In the genomic region with DNA sequence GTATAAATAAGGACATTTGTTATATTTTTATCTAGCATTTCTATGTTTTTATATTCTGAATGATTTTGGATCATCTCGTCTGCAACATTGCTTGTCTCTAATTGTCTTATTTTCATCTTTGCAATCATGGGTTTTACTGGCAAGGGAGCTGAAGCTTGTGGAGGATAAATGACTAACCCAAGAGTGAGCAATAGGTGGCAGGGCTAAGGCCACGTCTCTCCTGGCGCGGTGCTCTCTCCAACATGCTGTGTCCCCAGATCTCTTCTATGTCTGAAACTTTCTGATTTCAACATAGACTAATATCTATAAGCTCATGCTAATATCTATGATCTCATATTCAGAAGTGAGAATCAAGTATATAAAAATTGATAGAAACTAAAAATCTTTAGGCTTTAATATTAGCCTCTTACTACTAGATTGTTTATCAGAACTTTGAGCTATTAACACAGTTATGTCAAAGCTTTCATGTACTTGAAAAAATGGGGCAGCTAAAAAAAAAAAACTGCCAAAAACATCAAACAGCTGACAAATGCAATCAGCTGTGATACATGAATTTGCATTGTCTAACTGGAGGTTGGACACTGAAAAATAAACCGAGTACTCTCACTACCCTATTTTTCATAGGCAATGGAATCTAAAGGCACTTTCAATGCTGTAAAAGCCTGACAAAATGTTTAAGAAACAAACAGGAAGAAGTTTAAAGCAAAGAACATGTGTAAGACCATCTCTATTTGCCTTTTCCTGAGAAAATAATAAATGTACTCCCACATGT, we compare ENCODE assay signal across 10 cellular contexts.
DNase-seq lines count a peak whose midpoint lies in the region; ATAC-seq and TF ChIP-seq lines count a peak whose summit lies in the region.
"Had no signal": no experiment of that assay in that cellular context is flagged by ENCODE, and none has a peak within 500 bp of the region (broad histone marks: within the 10 kb centered on the region; RNA-seq: fewer than 3 reads in every experiment).

No MANE protein-coding gene starts in this region.

- intact Hi-C loops in left ventricle myocardium inferior (cut with micrococcal nuclease) = no loop called here

- H3K27me3 ChIP-seq in left ventricle myocardium inferior (ENCODE audit: low read depth) = no peaks in the 10 kb centered on the region

- H3K36me3 Mint-ChIP-seq in IgD-negative memory B cell = no peaks in the 10 kb centered on the region
- H3K36me3 Mint-ChIP-seq in nephron progenitor cell (ENCODE audit: low read depth) = no peaks in the 10 kb centered on the region
- H3K36me3 Mint-ChIP-seq: natural killer cell treated with Interleukin-12 subunit alpha and Interleukin-12 subunit beta and Interleukin-15 and Interleukin-18, amount 100 ng/mL, for 72 hours had no signal

- ATAC-seq in stimulated activated naive CD8-positive, alpha-beta T cell treated with anti-CD3 and anti-CD28 coated beads, Interleukin-15, Interleukin-2, amounts not matched to agents 100 U/mL and 50 U/mL, for 24 hours = peak; percentile 36
- no peak for ATAC-seq in stimulated activated naive CD8-positive, alpha-beta T cell treated with anti-CD3 and anti-CD28 coated beads, Interleukin-15, amount 100 ng/mL, for 72 hours
- ATAC-seq in HG02678 (IDR thresholded peaks at IDR 0.05; ENCODE audit: unreplicated experiment) = peak; percentile 81
- ATAC-seq: natural killer cell treated with Interleukin-12 subunit alpha and Interleukin-12 subunit beta and Interleukin-15 and Interleukin-18, amount 100 ng/mL, for 72 hours had no signal

- DNase-seq in stimulated activated naive CD8-positive, alpha-beta T cell treated with anti-CD3 and anti-CD28 coated beads, Interleukin-15, Interleukin-2, amounts not matched to agents 100 U/mL and 50 U/mL, for 24 hours = no peak
- no peak for DNase-seq in stimulated activated naive CD8-positive, alpha-beta T cell treated with anti-CD3 and anti-CD28 coated beads, Interleukin-15, amount 100 ng/mL, for 72 hours
- no peak for DNase-seq in nephron progenitor cell
- no peak for DNase-seq in stimulated activated naive CD4-positive, alpha-beta T cell (lab: John Stamatoyannopoulos, UW)
- no peak for DNase-seq in left ventricle myocardium inferior
- no peak for DNase-seq in NK-92 (lab: John Stamatoyannopoulos, UW; ENCODE audit: unreplicated experiment)
- DNase-seq: foreskin fibroblast had no signal

- peak overlapping the region in 1 of 2 donors; percentile 77 for H3K27ac Mint-ChIP-seq in stimulated activated naive CD8-positive, alpha-beta T cell treated with anti-CD3 and anti-CD28 coated beads, Interleukin-15, amount 100 ng/mL, for 72 hours
- peak overlapping the region; percentile 95 to 99 (median 97) for H3K27ac Mint-ChIP-seq in IgD-negative memory B cell
- no peak overlapping the region for H3K27ac Mint-ChIP-seq in nephron progenitor cell
- H3K27ac Mint-ChIP-seq: natural killer cell treated with Interleukin-12 subunit alpha and Interleukin-12 subunit beta and Interleukin-15 and Interleukin-18, amount 100 ng/mL, for 72 hours had no signal

- H3K27me3 Mint-ChIP-seq in stimulated activated naive CD8-positive, alpha-beta T cell treated with anti-CD3 and anti-CD28 coated beads, Interleukin-15, amount 100 ng/mL, for 72 hours = no peaks in the 10 kb centered on the region
- no peaks in the 10 kb centered on the region for H3K27me3 Mint-ChIP-seq in IgD-negative memory B cell
- no peaks in the 10 kb centered on the region for H3K27me3 Mint-ChIP-seq in nephron progenitor cell (ENCODE audit: low read depth, poor library complexity)
- H3K27me3 Mint-ChIP-seq: natural killer cell treated with Interleukin-12 subunit alpha and Interleukin-12 subunit beta and Interleukin-15 and Interleukin-18, amount 100 ng/mL, for 72 hours had no signal

- no peak for TF ChIP-seq CTCF in nephron progenitor cell (IDR thresholded peaks at IDR 0.05)
- TF ChIP-seq CTCF in left ventricle myocardium inferior (IDR thresholded peaks at IDR 0.05; ENCODE audit: borderline replicate concordance) = no peak

- H3K36me3 ChIP-seq in left ventricle myocardium inferior = no peaks in the 10 kb centered on the region

- no peak overlapping the region for H3K4me3 Mint-ChIP-seq in stimulated activated naive CD8-positive, alpha-beta T cell treated with anti-CD3 and anti-CD28 coated beads, Interleukin-15, amount 100 ng/mL, for 72 hours
- peak overlapping the region; percentile 72 to 95 (median 84) for H3K4me3 Mint-ChIP-seq in IgD-negative memory B cell
- no peak overlapping the region for H3K4me3 Mint-ChIP-seq in nephron progenitor cell
- H3K4me3 Mint-ChIP-seq: natural killer cell treated with Interleukin-12 subunit alpha and Interleukin-12 subunit beta and Interleukin-15 and Interleukin-18, amount 100 ng/mL, for 72 hours had no signal

- no peak overlapping the region for H3K4me3 ChIP-seq in left ventricle myocardium inferior

- H3K4me1 ChIP-seq in left ventricle myocardium inferior = no peaks in the 10 kb centered on the region

- H3K27ac ChIP-seq in left ventricle myocardium inferior (replicated peaks) = no peak overlapping the region

- H3K9me3 ChIP-seq in left ventricle myocardium inferior (replicated peaks) = no peaks in the 10 kb centered on the region

- H3K4me1 Mint-ChIP-seq in stimulated activated naive CD8-positive, alpha-beta T cell treated with anti-CD3 and anti-CD28 coated beads, Interleukin-15, amount 100 ng/mL, for 72 hours = peaks cover 18% of the 10 kb centered on the region
- peaks cover 48 to 61% (median 59%) of the 10 kb centered on the region in 3 donors for H3K4me1 Mint-ChIP-seq in IgD-negative memory B cell
- H3K4me1 Mint-ChIP-seq in nephron progenitor cell = no peaks in the 10 kb centered on the region

- no peaks in the 10 kb centered on the region for H3K9me3 Mint-ChIP-seq in stimulated activated naive CD8-positive, alpha-beta T cell treated with anti-CD3 and anti-CD28 coated beads, Interleukin-15, amount 100 ng/mL, for 72 hours
- H3K9me3 Mint-ChIP-seq in IgD-negative memory B cell (peaks cover 0 to 6% (median 2%) of the 10 kb centered on the region in 3 donors), nephron progenitor cell (peaks cover 1% of the 10 kb centered on the region)
- H3K9me3 Mint-ChIP-seq: natural killer cell treated with Interleukin-12 subunit alpha and Interleukin-12 subunit beta and Interleukin-15 and Interleukin-18, amount 100 ng/mL, for 72 hours had no signal

Comparison
In these comparisons a context has a peak if more than half of its experiments do, and no peak if none do; other contexts are left out.
1. H3K4me3 Mint-ChIP-seq: peak in IgD-negative memory B cell (4 of 4); none in stimulated activated naive CD8-positive, alpha-beta T cell treated with anti-CD3 and anti-CD28 coated beads, Interleukin-15, amount 100 ng/mL, for 72 hours (0 of 2) and nephron progenitor cell (single experiment).